Comparison of ENCODE assay signal across 8 cellular contexts in the genomic region with DNA sequence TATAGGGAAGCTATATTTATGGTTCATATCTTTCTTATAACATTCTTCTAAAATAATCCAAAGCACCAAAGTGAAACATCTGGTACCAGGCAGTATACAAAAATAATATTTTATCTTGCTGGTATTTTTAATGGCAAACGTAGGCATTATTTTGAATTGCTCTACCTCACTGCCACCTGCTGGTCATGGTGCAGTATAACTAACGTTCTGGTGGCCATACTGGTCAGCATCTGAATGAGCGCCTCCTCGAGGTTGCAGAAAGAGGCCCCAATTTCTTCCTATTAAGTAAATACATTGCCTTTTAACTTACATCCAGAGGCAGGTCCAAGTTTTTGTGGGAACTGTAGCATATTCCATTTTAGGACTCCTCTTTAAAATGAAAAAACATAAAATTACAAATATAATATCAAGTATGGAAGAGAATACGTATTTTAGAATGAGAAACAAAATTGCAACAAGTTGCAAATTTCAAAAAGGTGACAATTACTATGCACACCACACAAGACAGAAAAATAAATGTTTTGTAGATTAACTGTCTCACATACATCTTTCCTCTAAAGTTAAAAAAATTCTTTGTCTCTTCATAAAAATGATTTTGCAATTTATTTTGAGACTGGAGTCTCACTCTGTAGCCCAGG. TPM values are rescaled to one million over a fixed set of nuclear protein-coding genes. Genes with fewer than 3 reads are reported as not detected.
DNase-seq lines count a peak whose midpoint lies in the region; ATAC-seq and TF ChIP-seq lines count a peak whose summit lies in the region.

No MANE protein-coding gene starts in this region.

- H3K14ac ChIP-seq in H9 (ENCODE audit: insufficient read depth, low read length), result no peak overlapping the region

- no peak overlapping the region for H3K23ac ChIP-seq in H9 (ENCODE audit: insufficient read length, low read depth, low read length)

- peaks cover 2% of the 10 kb centered on the region; the same call in 1 of the 2 replicates for H3K27me3 Mint-ChIP-seq in H9 (ENCODE audit: low read depth)
- H3K27me3 Mint-ChIP-seq in activated T-helper 1 cell treated with anti-CD3 and anti-CD28 coated beads, Interleukin-12 subunit alpha, Interleukin-12 subunit beta, Interleukin-2, Interleukin-4 antibody, amounts not matched to agents 30 ng/mL and 10 ng/mL and 1 ng/mL, durations not matched to agents 14 hours and 24 hours and 36 hours (ENCODE audit: insufficient read depth), result peaks cover 4% of the 10 kb centered on the region

- H3K27ac Mint-ChIP-seq in H9, result no peak overlapping the region
- H3K27ac Mint-ChIP-seq in activated T-helper 1 cell treated with anti-CD3 and anti-CD28 coated beads, Interleukin-12 subunit alpha, Interleukin-12 subunit beta, Interleukin-2, Interleukin-4 antibody, amounts not matched to agents 30 ng/mL and 10 ng/mL and 1 ng/mL, durations not matched to agents 14 hours and 24 hours and 36 hours, result no peak overlapping the region

- H3K9ac ChIP-seq in H9 (ENCODE audit: extremely low read depth, insufficient read length, low read length), result no peak overlapping the region
- no peak overlapping the region for H3K9ac ChIP-seq in MM.1S (ENCODE audit: low read length)

- H3K27me3 ChIP-seq in H9 (ENCODE audit: insufficient read depth, low read length) (no peaks in the 10 kb centered on the region), MM.1S (replicated peaks; ENCODE audit: insufficient read depth, low read length) (no peaks in the 10 kb centered on the region), RWPE2 (ENCODE audit: insufficient read depth, poor library complexity, severe bottlenecking) (no peaks in the 10 kb centered on the region), tibial artery (no peaks in the 10 kb centered on the region)

- no peak overlapping the region for H2BK5ac ChIP-seq in H9 (ENCODE audit: insufficient read length, low read length)

- H3K4ac ChIP-seq in H9 (ENCODE audit: low read depth, low read length), result no peak overlapping the region

- intact Hi-C loops in activated T-helper 1 cell treated with anti-CD3 and anti-CD28 coated beads, Interleukin-12 subunit alpha, Interleukin-12 subunit beta, Interleukin-2, Interleukin-4 antibody, amounts not matched to agents 30 ng/mL and 10 ng/mL and 1 ng/mL, durations not matched to agents 14 hours and 24 hours and 36 hours (cut with micrococcal nuclease), result loop anchor here (1.0 to 5.0 kb wide), 8 partner anchors 56 to 836 kb away; a partner anchor contains a TSS
- intact Hi-C loops in tibial artery (cut with DNase I; ENCODE audit: low total_unique reads), result loop anchor here (5.0 to 10.0 kb wide), 2 partner anchors 188 to 386 kb away; no protein-coding TSS in a partner anchor

- H3T11ph ChIP-seq in H9 (ENCODE audit: low read length), result no peak overlapping the region

- no peak overlapping the region for H3K4me3 Mint-ChIP-seq in H9
- no peak overlapping the region for H3K4me3 Mint-ChIP-seq in activated T-helper 1 cell treated with anti-CD3 and anti-CD28 coated beads, Interleukin-12 subunit alpha, Interleukin-12 subunit beta, Interleukin-2, Interleukin-4 antibody, amounts not matched to agents 30 ng/mL and 10 ng/mL and 1 ng/mL, durations not matched to agents 14 hours and 24 hours and 36 hours

- no peaks in the 10 kb centered on the region for H3F3A ChIP-seq in MM.1S (ENCODE audit: insufficient read depth, low read length)

- H2BK120ac ChIP-seq in H9 (ENCODE audit: low read depth, low read length, poor library complexity, severe bottlenecking), result no peak overlapping the region

- H3K79me2 ChIP-seq in H9 (ENCODE audit: insufficient read depth, low read length), result no peaks in the 10 kb centered on the region
- no peaks in the 10 kb centered on the region for H3K79me2 ChIP-seq in MM.1S (ENCODE audit: low read length)

- H2AFZ ChIP-seq in H9 (ENCODE audit: low read length) (no peak overlapping the region), MM.1S (ENCODE audit: low read length) (no peak overlapping the region)

- no peak overlapping the region for H3K56ac ChIP-seq in H9 (ENCODE audit: insufficient read length, low read depth, low read length)

- H3K9me2 ChIP-seq in MM.1S (replicated peaks; ENCODE audit: insufficient read depth, low read length), result no peaks in the 10 kb centered on the region

- peak; percentile 70 for ATAC-seq in RWPE2 (ENCODE audit: low read depth)

- no peak overlapping the region for H2BK12ac ChIP-seq in H9 (ENCODE audit: insufficient read length, low read depth, low read length)

- H2BK20ac ChIP-seq in H9 (ENCODE audit: low read depth, low read length, poor library complexity, severe bottlenecking), result no peak overlapping the region

- peaks cover 14 to 23% of the 10 kb centered on the region in 2 experiments for H3K4me1 Mint-ChIP-seq in H9
- no peaks in the 10 kb centered on the region for H3K4me1 Mint-ChIP-seq in activated T-helper 1 cell treated with anti-CD3 and anti-CD28 coated beads, Interleukin-12 subunit alpha, Interleukin-12 subunit beta, Interleukin-2, Interleukin-4 antibody, amounts not matched to agents 30 ng/mL and 10 ng/mL and 1 ng/mL, durations not matched to agents 14 hours and 24 hours and 36 hours (ENCODE audit: low read depth)

- no peak overlapping the region for H3K4me2 ChIP-seq in H9 (ENCODE audit: insufficient read depth, insufficient read length, low read length)
- H3K4me2 ChIP-seq in MM.1S (ENCODE audit: low read depth, low read length), result no peak overlapping the region

- H4K20me1 ChIP-seq in H9 (ENCODE audit: control insufficient read depth, insufficient read depth, insufficient read length), result no peaks in the 10 kb centered on the region
- no peaks in the 10 kb centered on the region for H4K20me1 ChIP-seq in MM.1S (ENCODE audit: insufficient read depth, low read length)

- H3K36me3 ChIP-seq in MM.1S (replicated peaks; ENCODE audit: insufficient read depth, low read length), result no peaks in the 10 kb centered on the region
- H3K36me3 ChIP-seq in RWPE2 (ENCODE audit: low read depth), result no peaks in the 10 kb centered on the region
- H3K36me3 ChIP-seq in tibial artery, result no peaks in the 10 kb centered on the region

- H3K79me1 ChIP-seq in H9 (ENCODE audit: insufficient read depth, low read depth, low read length, poor library complexity, severe bottlenecking), result no peaks in the 10 kb centered on the region

- H3K27ac ChIP-seq in H9 (ENCODE audit: insufficient read length, low read depth, low read length), result no peak overlapping the region
- H3K27ac ChIP-seq in MM.1S (ENCODE audit: low read length), result no peak overlapping the region
- no peak overlapping the region for H3K27ac ChIP-seq in RWPE2 (ENCODE audit: poor library complexity, severe bottlenecking)
- H3K27ac ChIP-seq in tibial artery, result no peak overlapping the region

- no peak overlapping the region for H2BK15ac ChIP-seq in H9 (ENCODE audit: low read depth, low read length)

- TF ChIP-seq CTCF in H9 (conservative IDR thresholded peaks at IDR 0.05), result peak; percentile 99
- TF ChIP-seq CTCF in MM.1S (IDR thresholded peaks at IDR 0.05; ENCODE audit: low read length), result peak; percentile 98
- peak; percentile 99 for TF ChIP-seq CTCF in RWPE2 (IDR thresholded peaks at IDR 0.05; ENCODE audit: poor library complexity, severe bottlenecking)
- TF ChIP-seq CTCF in tibial artery (IDR thresholded peaks at IDR 0.05), result peak; percentile 92

- H3K9me3 ChIP-seq in H9 (ENCODE audit: control insufficient read depth, low read depth, low read length) (no peaks in the 10 kb centered on the region), MM.1S (replicated peaks; ENCODE audit: insufficient read depth, low read length) (no peaks in the 10 kb centered on the region), RWPE2 (ENCODE audit: severe bottlenecking) (no peaks in the 10 kb centered on the region), tibial artery (no peaks in the 10 kb centered on the region)

- no peak overlapping the region for H4K5ac ChIP-seq in H9 (ENCODE audit: insufficient read length, low read depth, low read length)

- no peaks in the 10 kb centered on the region for H3K23me2 ChIP-seq in H9 (ENCODE audit: insufficient read length, low read depth, low read length, poor library complexity, severe bottlenecking)

- no peak overlapping the region for H3K4me3 ChIP-seq in MM.1S (ENCODE audit: low read length)
- H3K4me3 ChIP-seq in RWPE2 (ENCODE audit: severe bottlenecking), result no peak overlapping the region
- H3K4me3 ChIP-seq in tibial artery, result no peak overlapping the region

- H2AK5ac ChIP-seq in H9 (ENCODE audit: insufficient read length, low read length), result no peak overlapping the region

- no peak overlapping the region for H3K18ac ChIP-seq in H9 (ENCODE audit: insufficient read length, low read depth, low read length)

- no peak overlapping the region for H4K91ac ChIP-seq in H9 (ENCODE audit: insufficient read length, low read depth, low read length)

- no CpG with 5 or more reads among the region's 5 CpGs for WGBS in H9 (ENCODE audit: extremely low coverage, insufficient read length, low lambda C conversion rate)

- H3K4me1 ChIP-seq in H9 (ENCODE audit: insufficient read depth, low read length), result no peaks in the 10 kb centered on the region
- no peaks in the 10 kb centered on the region for H3K4me1 ChIP-seq in MM.1S (ENCODE audit: low read length)
- peaks cover 22% of the 10 kb centered on the region for H3K4me1 ChIP-seq in RWPE2 (ENCODE audit: insufficient read depth, poor library complexity, severe bottlenecking)
- no peaks in the 10 kb centered on the region for H3K4me1 ChIP-seq in tibial artery

- H3K36me3 Mint-ChIP-seq in H9 (ENCODE audit: insufficient read depth in 1 of 3, low read depth in 3 of 3), result no peaks in the 10 kb centered on the region; a peak in 1 of 7 replicates
- no peaks in the 10 kb centered on the region for H3K36me3 Mint-ChIP-seq in activated T-helper 1 cell treated with anti-CD3 and anti-CD28 coated beads, Interleukin-12 subunit alpha, Interleukin-12 subunit beta, Interleukin-2, Interleukin-4 antibody, amounts not matched to agents 30 ng/mL and 10 ng/mL and 1 ng/mL, durations not matched to agents 14 hours and 24 hours and 36 hours (ENCODE audit: low read depth)

- no peak overlapping the region for H4K8ac ChIP-seq in H9 (replicated peaks; ENCODE audit: insufficient read length, low read depth, low read length)

- H3K9me3 Mint-ChIP-seq in H9, result peaks cover 0 to 2% of the 10 kb centered on the region in 2 experiments; a peak in 2 of 5 replicates
- H3K9me3 Mint-ChIP-seq in activated T-helper 1 cell treated with anti-CD3 and anti-CD28 coated beads, Interleukin-12 subunit alpha, Interleukin-12 subunit beta, Interleukin-2, Interleukin-4 antibody, amounts not matched to agents 30 ng/mL and 10 ng/mL and 1 ng/mL, durations not matched to agents 14 hours and 24 hours and 36 hours, result no peaks in the 10 kb centered on the region

- peak; percentile 80 for DNase-seq in GM03348 (ENCODE audit: low spot score)
- DNase-seq in H9, result peak; percentile 74
- DNase-seq in MM.1S, result peak; percentile 85
- no peak for DNase-seq in RWPE2 (ENCODE audit: low spot score)
- DNase-seq in activated T-helper 1 cell treated with anti-CD3 and anti-CD28 coated beads, Interleukin-12 subunit alpha, Interleukin-12 subunit beta, Interleukin-2, Interleukin-4 antibody, amounts not matched to agents 30 ng/mL and 10 ng/mL and 1 ng/mL, durations not matched to agents 14 hours and 24 hours and 36 hours (ENCODE audit: low spot score), result peak; percentile 54
- peak; percentile 86 for DNase-seq in fibroblast of the conjunctiva (ENCODE audit: low read depth)
- peak; percentile 17 for DNase-seq in occipital lobe (lab: John Stamatoyannopoulos, UW)
- DNase-seq in tibial artery, result peak; percentile 59 to 76

RNA-seq across cellular contexts. Expression of a gene that starts 22.9 kb away (rescaled TPM):
- total RNA-seq in H9 (2021) (not detected in 2 replicates), occipital lobe (not detected)
- not detected in 2 replicates for total RNA-seq in activated T-helper 1 cell treated with anti-CD3 and anti-CD28 coated beads, Interleukin-12 subunit alpha, Interleukin-12 subunit beta, Interleukin-2, Interleukin-4 antibody, amounts not matched to agents 30 ng/mL and 10 ng/mL and 1 ng/mL, durations not matched to agents 14 hours and 24 hours and 36 hours

RNA-seq across cellular contexts. Expression of a gene that starts 56.6 kb away (rescaled TPM):
- 108 TPM in 2 replicates for total RNA-seq in H9 (2021)
- 59.6 and 62.5 TPM in 2 replicates for total RNA-seq in activated T-helper 1 cell treated with anti-CD3 and anti-CD28 coated beads, Interleukin-12 subunit alpha, Interleukin-12 subunit beta, Interleukin-2, Interleukin-4 antibody, amounts not matched to agents 30 ng/mL and 10 ng/mL and 1 ng/mL, durations not matched to agents 14 hours and 24 hours and 36 hours
- total RNA-seq in occipital lobe, result 27.6 TPM
